ENCODE assay signal across 11 cellular contexts in the genomic region with DNA sequence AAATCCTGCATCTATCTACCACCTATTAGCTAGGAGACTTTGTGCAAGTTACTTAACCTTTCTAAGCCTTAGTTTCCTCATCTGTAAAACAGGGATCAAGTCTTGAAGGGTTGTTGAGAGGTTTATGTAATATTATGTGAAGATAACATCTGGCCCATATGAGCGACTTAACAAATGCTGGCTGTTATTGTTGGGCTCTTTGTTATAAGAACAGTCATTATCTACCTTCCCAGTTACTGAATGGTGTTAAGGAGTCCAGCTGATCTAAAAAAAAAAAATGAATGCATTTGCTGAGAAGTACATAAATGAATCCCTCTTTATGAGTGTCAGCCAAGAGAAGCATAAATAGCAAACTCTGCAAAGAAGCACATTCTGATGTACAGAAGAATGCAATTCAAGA.
"Had no signal": no experiment of that assay in that cellular context is flagged by ENCODE, and none has a peak within 500 bp of the region (broad histone marks: within the 10 kb centered on the region; RNA-seq: fewer than 3 reads in every experiment).

No MANE protein-coding gene starts in this region.

- H3K4me3 ChIP-seq: GM23248, GM23338, HAP-1 had no signal

- H3K27ac ChIP-seq: GM23248 had no signal

- H3K4me2 ChIP-seq: GM23338 had no signal

- ATAC-seq: GM23338, HCT116 had no signal

- FAIRE-seq: H1, H54 had no signal

- H3K4me3 Mint-ChIP-seq: GM23338, H9, HFFc6 had no signal

- DNase-seq: GM23248, GOT3, H7, H9, HCEC 1CT, HFFc6 had no signal

- H3K4me1 Mint-ChIP-seq: GM23338, H9 had no signal

- H3K27ac Mint-ChIP-seq: GM23338, HFFc6 had no signal

- H3K9ac ChIP-seq: GM23248 had no signal

- H3K9me3 ChIP-seq: HAP-1 had no signal

- H2AFZ ChIP-seq: GM23248 had no signal

- H3K36me3 ChIP-seq: HAP-1 had no signal

- H3K9me3 Mint-ChIP-seq: GM23338, H9, HFFc6 had no signal
